Comparison of ENCODE assay signal across 14 cellular contexts in genomic region chr3:66392966-66393485, GRCh38.
DNase-seq lines count a peak whose midpoint lies in the region; ATAC-seq and TF ChIP-seq lines count a peak whose summit lies in the region.
"Had no signal": no experiment of that assay in that cellular context is flagged by ENCODE, and none has a peak within 500 bp of the region (broad histone marks: within the 10 kb centered on the region; RNA-seq: fewer than 3 reads in every experiment).

No MANE protein-coding gene starts in this region.

- POLR2A ChIA-PET in activated B cell treated with CpG ODN at 0.5 μM for 24 hours (lab: Charles Lee), result interaction anchor here (0.7 kb wide), 1 partner anchor 74 kb away, joined by 4 read pairs; no protein-coding TSS in a partner anchor

- 67 to 86% (median 83%) methylated on average over 5 of the region's 5 CpGs for WGBS in stomach, 5 donors

- TF ChIP-seq CTCF in activated B cell treated with CpG ODN at 0.5 μM for 24 hours (IDR thresholded peaks at IDR 0.05), result no peak
- TF ChIP-seq CTCF in stomach (IDR thresholded peaks at IDR 0.05), result no peak
- no peak for TF ChIP-seq CTCF in lower lobe of right lung (IDR thresholded peaks at IDR 0.05)

- CTCF ChIA-PET in activated B cell treated with CpG ODN at 0.5 μM for 24 hours (lab: Charles Lee), result interaction anchor here (0.9 to 2.1 kb wide), 6 partner anchors 14 to 429 kb away, joined by 4 to 8 read pairs (median 5); no protein-coding TSS in a partner anchor

- ATAC-seq in activated B cell treated with CpG ODN at 0.5 μM for 24 hours (ENCODE audit: low read depth) (no peak), lower lobe of right lung (no peak), GM21529 (IDR thresholded peaks at IDR 0.05; ENCODE audit: unreplicated experiment) (no peak)
- ATAC-seq: A549 had no signal

- H3K4me3 Mint-ChIP-seq in T-helper 2 cell treated with Interferon-gamma antibody and Interleukin-4, amounts not matched to agents 5 μg/mL and 100 μg/mL, for 36 hours, result peak overlapping the region; percentile 70
- H3K4me3 Mint-ChIP-seq in activated B cell treated with CpG ODN at 0.5 μM for 24 hours, result peak overlapping the region; percentile 84
- H3K4me3 Mint-ChIP-seq in immature natural killer cell, result peak overlapping the region; percentile 40 to 83 (median 71)

- H3K4me3 ChIP-seq in stomach (no peak overlapping the region), lower lobe of right lung (no peak overlapping the region)
- H3K4me3 ChIP-seq: A549, adrenal gland, ovary had no signal

- H3K27ac ChIP-seq in stomach (peak overlapping the region in 4 of 5 donors; percentile 34 to 83 (median 66)), lower lobe of right lung (no peak overlapping the region)
- H3K27ac ChIP-seq: A549, ovary had no signal

- H3K27me3 ChIP-seq in stomach (no peaks in the 10 kb centered on the region), lower lobe of right lung (ENCODE audit: low read depth) (no peaks in the 10 kb centered on the region)
- H3K27me3 ChIP-seq: adrenal gland, ovary had no signal

- H3K27me3 Mint-ChIP-seq in T-helper 2 cell treated with Interferon-gamma antibody and Interleukin-4, amounts not matched to agents 5 μg/mL and 100 μg/mL, for 36 hours (ENCODE audit: low read depth), result no peaks in the 10 kb centered on the region
- H3K27me3 Mint-ChIP-seq in activated B cell treated with CpG ODN at 0.5 μM for 24 hours (no peaks in the 10 kb centered on the region), immature natural killer cell (ENCODE audit: low read depth in 3 of 3) (peaks cover 2 to 5% (median 2%) of the 10 kb centered on the region in 3 donors)

- no peak for TF ChIP-seq POLR2A in stomach (IDR thresholded peaks at IDR 0.05)

- H3K4me1 Mint-ChIP-seq in T-helper 2 cell treated with Interferon-gamma antibody and Interleukin-4, amounts not matched to agents 5 μg/mL and 100 μg/mL, for 36 hours (ENCODE audit: low read depth), result peaks cover 23% of the 10 kb centered on the region
- H3K4me1 Mint-ChIP-seq in activated B cell treated with CpG ODN at 0.5 μM for 24 hours, result peaks cover 63% of the 10 kb centered on the region
- H3K4me1 Mint-ChIP-seq in immature natural killer cell, result peaks cover 34 to 41% of the 10 kb centered on the region in 2 donors

- H3K4me1 ChIP-seq in stomach (peaks cover 16 to 50% (median 32%) of the 10 kb centered on the region in 4 donors), lower lobe of right lung (no peaks in the 10 kb centered on the region)
- H3K4me1 ChIP-seq: A549, adrenal gland had no signal

- H3K36me3 ChIP-seq in stomach (peaks cover 28 to 90% (median 73%) of the 10 kb centered on the region in 4 donors), lower lobe of right lung (peaks cover 61% of the 10 kb centered on the region)
- H3K36me3 ChIP-seq: adrenal gland, ovary had no signal

- no peaks in the 10 kb centered on the region for H3K9me3 ChIP-seq in stomach
- no peaks in the 10 kb centered on the region for H3K9me3 ChIP-seq in lower lobe of right lung
- H3K9me3 ChIP-seq: A549, ovary had no signal

- H3K36me3 Mint-ChIP-seq in T-helper 2 cell treated with Interferon-gamma antibody and Interleukin-4, amounts not matched to agents 5 μg/mL and 100 μg/mL, for 36 hours (ENCODE audit: low read depth), result peaks cover 50% of the 10 kb centered on the region
- H3K36me3 Mint-ChIP-seq in activated B cell treated with CpG ODN at 0.5 μM for 24 hours (ENCODE audit: low read depth) (peaks cover 4% of the 10 kb centered on the region), immature natural killer cell (peaks cover 12 to 18% (median 14%) of the 10 kb centered on the region in 3 donors)

- no peak for DNase-seq in T-helper 2 cell treated with Interferon-gamma antibody and Interleukin-4, amounts not matched to agents 5 μg/mL and 100 μg/mL, for 36 hours (ENCODE audit: low spot score)
- DNase-seq in T-helper 2 cell (no peak), activated B cell treated with CpG ODN at 0.5 μM for 24 hours (no peak), immature natural killer cell (no peak), stomach (no peak), lower lobe of right lung (no peak), D341Med (ENCODE audit: low spot score) (no peak)
- DNase-seq: adrenal gland, GDM1, NCI-H1417, OCI-M1, ovary had no signal

- no peaks in the 10 kb centered on the region for H3K9me3 Mint-ChIP-seq in T-helper 2 cell treated with Interferon-gamma antibody and Interleukin-4, amounts not matched to agents 5 μg/mL and 100 μg/mL, for 36 hours
- no peaks in the 10 kb centered on the region for H3K9me3 Mint-ChIP-seq in activated B cell treated with CpG ODN at 0.5 μM for 24 hours
- peaks cover 0 to 1% (median 0%) of the 10 kb centered on the region in 6 donors for H3K9me3 Mint-ChIP-seq in immature natural killer cell

- intact Hi-C loops in activated B cell treated with CpG ODN at 0.5 μM for 24 hours (cut with micrococcal nuclease), result no loop called here
- intact Hi-C loops in stomach (cut with DNase I; ENCODE audit: low total_unique reads), result no loop called here
- intact Hi-C loops in lower lobe of right lung (cut with DNase I), result no loop called here

- TF ChIP-seq EP300 in stomach (IDR thresholded peaks at IDR 0.05), result no peak

- H3K27ac Mint-ChIP-seq in T-helper 2 cell treated with Interferon-gamma antibody and Interleukin-4, amounts not matched to agents 5 μg/mL and 100 μg/mL, for 36 hours, result peak overlapping the region; percentile 87
- H3K27ac Mint-ChIP-seq in activated B cell treated with CpG ODN at 0.5 μM for 24 hours (peak overlapping the region; percentile 85), immature natural killer cell (peak overlapping the region; percentile 79 to 96 (median 91))
